In the genomic region with DNA sequence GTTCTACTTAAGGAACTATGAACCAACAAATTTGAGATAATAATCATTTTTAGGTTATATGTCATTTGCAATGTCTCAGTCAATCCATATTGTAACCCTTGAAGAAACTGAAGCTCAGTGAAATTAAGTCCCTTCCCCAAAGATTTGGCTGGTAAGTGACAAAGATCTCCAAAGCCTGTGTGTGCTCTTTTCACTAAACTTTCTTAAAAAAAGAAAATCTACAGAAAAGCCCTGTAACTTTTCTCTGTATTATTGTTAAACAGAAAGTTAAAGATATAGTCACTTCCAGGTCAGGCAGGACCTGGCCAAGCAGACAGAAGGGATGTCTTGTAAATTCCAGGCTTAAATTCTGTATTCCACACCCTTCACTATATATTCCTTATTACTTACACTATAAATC, we compare ENCODE assay signal across 1 cellular context.
TF ChIP-seq lines count a peak whose summit lies in the region.

No MANE protein-coding gene starts in this region.

TF ChIP-seq in K562, 482 proteins besides CTCF, POLR2A, EP300 and RAD21:
- TF ChIP-seq HDAC8 (tag; IDR thresholded peaks at IDR 0.05) (no peak), NELFE (IDR thresholded peaks at IDR 0.05; ENCODE audit: insufficient read depth, insufficient read length) (no peak), RB1 (IDR thresholded peaks at IDR 0.05; ENCODE audit: low read depth) (no peak), PHF20 (IDR thresholded peaks at IDR 0.05; ENCODE audit: partially characterized antibody) (no peak), POLR2B (IDR thresholded peaks at IDR 0.05; ENCODE audit: low read depth, partially characterized antibody) (no peak)
